Comparison of ENCODE assay signal across 29 cellular contexts in genomic region chr10:98472171-98472570, GRCh38.
"Had no signal": no experiment of that assay in that cellular context is flagged by ENCODE, and none has a peak within 500 bp of the region (broad histone marks: within the 10 kb centered on the region; RNA-seq: fewer than 3 reads in every experiment).

No MANE protein-coding gene starts in this region.

- H3K27ac ChIP-seq: breast epithelium, gastroesophageal sphincter, heart left ventricle, left lung, lower lobe of right lung, stomach, thyroid gland, upper lobe of left lung, vagina had no signal

- H3K4me1 ChIP-seq: breast epithelium had no signal

- H3K27me3 Mint-ChIP-seq: activated naive CD4-positive, alpha-beta T cell treated with anti-CD3 and anti-CD28 coated beads, Interleukin-2, amount 50 U/mL, for 24 hours; activated T-helper 17 cell treated with anti-CD3 and anti-CD28 coated beads, Interleukin-2, amount 50 U/mL, for 72 hours had no signal

- H3K9me3 ChIP-seq: breast epithelium, gastroesophageal sphincter, heart left ventricle, left lung, lower lobe of right lung, stomach, thyroid gland, upper lobe of left lung, vagina had no signal

- H3K36me3 Mint-ChIP-seq: activated naive CD4-positive, alpha-beta T cell treated with anti-CD3 and anti-CD28 coated beads, Interleukin-2, amount 50 U/mL, for 24 hours; natural killer cell treated with Interleukin-12 subunit alpha and Interleukin-12 subunit beta and Interleukin-15 and Interleukin-18, amount 100 ng/mL, for 72 hours; stimulated activated naive B cell treated with anti-CD40 and anti-IgM and Interleukin-4, amounts not matched to agents 10 μg/mL and 1 μg/mL and 100 μg/mL, for 72 hours had no signal

- H3K4me3 ChIP-seq: breast epithelium, gastroesophageal sphincter, heart left ventricle, left lung, lower lobe of right lung, stomach, thyroid gland, upper lobe of left lung, vagina had no signal

- FAIRE-seq: endothelial cell of umbilical vein had no signal

- H3K9me3 Mint-ChIP-seq: activated B cell treated with CpG ODN at 0.5 μM for 24 hours; activated CD8-positive, alpha-beta T cell treated with anti-CD3 and anti-CD28 coated beads for 36 hours; activated naive CD4-positive, alpha-beta T cell treated with anti-CD3 and anti-CD28 coated beads, Interleukin-2, amount 50 U/mL, for 24 hours; activated naive CD8-positive, alpha-beta T cell treated with anti-CD3 and anti-CD28 coated beads, Interleukin-2, amount 50 U/mL, for 24 hours; activated T-cell treated with anti-CD3 and anti-CD28 coated beads, Interleukin-2, amount 50 U/mL, for 4 hours; activated T-helper 17 cell treated with anti-CD3 and anti-CD28 coated beads, Interleukin-2, amount 50 U/mL, for 72 hours; natural killer cell treated with Interleukin-12 subunit alpha and Interleukin-12 subunit beta and Interleukin-15 and Interleukin-18, amount 100 ng/mL, for 72 hours; stimulated activated naive B cell treated with anti-CD40 and anti-IgM and Interleukin-4, amounts not matched to agents 10 μg/mL and 1 μg/mL and 100 μg/mL, for 72 hours had no signal

- H3K27me3 ChIP-seq: breast epithelium, gastroesophageal sphincter, thyroid gland, upper lobe of left lung, vagina had no signal

- H3K27ac Mint-ChIP-seq: activated B cell treated with CpG ODN at 0.5 μM for 24 hours; activated CD8-positive, alpha-beta T cell treated with anti-CD3 and anti-CD28 coated beads for 36 hours; activated naive CD8-positive, alpha-beta T cell treated with anti-CD3 and anti-CD28 coated beads, Interleukin-2, amount 50 U/mL, for 24 hours; activated T-helper 17 cell treated with anti-CD3 and anti-CD28 coated beads, Interleukin-2, amount 50 U/mL, for 72 hours; natural killer cell treated with Interleukin-12 subunit alpha and Interleukin-12 subunit beta and Interleukin-15 and Interleukin-18, amount 100 ng/mL, for 72 hours; stimulated activated naive B cell treated with anti-CD40 and anti-IgM and Interleukin-4, amounts not matched to agents 10 μg/mL and 1 μg/mL and 100 μg/mL, for 72 hours had no signal

- H3K36me3 ChIP-seq: breast epithelium, gastroesophageal sphincter, heart left ventricle, left lung, lower lobe of right lung, stomach, thyroid gland, upper lobe of left lung, vagina had no signal

- DNase-seq: activated B cell treated with CpG ODN at 0.5 μM for 24 hours; activated CD4-positive, alpha-beta T cell treated with anti-CD3 and anti-CD28 coated beads, Interleukin-2, amount 50 U/mL, for 1 hour; activated CD8-positive, alpha-beta T cell treated with anti-CD3 and anti-CD28 coated beads for 36 hours; activated naive CD8-positive, alpha-beta T cell treated with anti-CD3 and anti-CD28 coated beads, Interleukin-2, amount 50 U/mL, for 24 hours; activated T-cell treated with anti-CD3 and anti-CD28 coated beads, Interleukin-2, amount 50 U/mL, for 4 hours; amygdala; central memory CD4-positive, alpha-beta T cell; heart left ventricle; hypothalamus; kidney glomerular epithelial cell; left lung; lower lobe of right lung; mesendoderm; nucleus accumbens; posterior cingulate gyrus; right cardiac atrium; stimulated activated CD4-positive, alpha-beta T cell treated with anti-CD3 and anti-CD28 coated beads, Interleukin-15, amount 100 ng/mL, for 24 hours; stimulated activated CD4-positive, alpha-beta T cell treated with anti-CD3 and anti-CD28 coated beads, Interleukin-2, amount 100 ng/mL, for 24 hours; stimulated activated naive B cell treated with anti-CD40 and anti-IgM and Interleukin-4, amounts not matched to agents 10 μg/mL and 1 μg/mL and 100 μg/mL, for 72 hours; stomach; thyroid gland; upper lobe of left lung had no signal

- ATAC-seq: activated CD8-positive, alpha-beta T cell treated with anti-CD3 and anti-CD28 coated beads for 36 hours; activated naive CD8-positive, alpha-beta T cell treated with anti-CD3 and anti-CD28 coated beads, Interleukin-2, amount 50 U/mL, for 24 hours; activated T-cell treated with anti-CD3 and anti-CD28 coated beads, Interleukin-2, amount 50 U/mL, for 4 hours; activated T-helper 17 cell treated with anti-CD3 and anti-CD28 coated beads, Interleukin-2, amount 50 U/mL, for 72 hours; gastroesophageal sphincter; heart left ventricle; left lung; lower lobe of right lung; natural killer cell treated with Interleukin-12 subunit alpha and Interleukin-12 subunit beta and Interleukin-15 and Interleukin-18, amount 100 ng/mL, for 72 hours; right cardiac atrium; stimulated activated naive B cell treated with anti-CD40 and anti-IgM and Interleukin-4, amounts not matched to agents 10 μg/mL and 1 μg/mL and 100 μg/mL, for 72 hours had no signal

- H3K4me3 Mint-ChIP-seq: activated B cell treated with CpG ODN at 0.5 μM for 24 hours; activated CD8-positive, alpha-beta T cell treated with anti-CD3 and anti-CD28 coated beads for 36 hours; activated naive CD4-positive, alpha-beta T cell treated with anti-CD3 and anti-CD28 coated beads, Interleukin-2, amount 50 U/mL, for 24 hours; activated naive CD8-positive, alpha-beta T cell treated with anti-CD3 and anti-CD28 coated beads, Interleukin-2, amount 50 U/mL, for 24 hours; activated T-cell treated with anti-CD3 and anti-CD28 coated beads, Interleukin-2, amount 50 U/mL, for 4 hours; activated T-helper 17 cell treated with anti-CD3 and anti-CD28 coated beads, Interleukin-2, amount 50 U/mL, for 72 hours; natural killer cell treated with Interleukin-12 subunit alpha and Interleukin-12 subunit beta and Interleukin-15 and Interleukin-18, amount 100 ng/mL, for 72 hours; stimulated activated naive B cell treated with anti-CD40 and anti-IgM and Interleukin-4, amounts not matched to agents 10 μg/mL and 1 μg/mL and 100 μg/mL, for 72 hours had no signal
